Comparison of ENCODE assay signal across 17 cellular contexts in genomic region chr18:55430026-55430425, GRCh38.
DNase-seq lines count a peak whose midpoint lies in the region; ATAC-seq and TF ChIP-seq lines count a peak whose summit lies in the region.
"Had no signal": no experiment of that assay in that cellular context is flagged by ENCODE, and none has a peak within 500 bp of the region (broad histone marks: within the 10 kb centered on the region; RNA-seq: fewer than 3 reads in every experiment).

No MANE protein-coding gene starts in this region.

- no peak overlapping the region for H3K9ac ChIP-seq in neural cell (ENCODE audit: low read length)

- H3K9me3 Mint-ChIP-seq in stimulated activated naive CD8-positive, alpha-beta T cell treated with anti-CD3 and anti-CD28 coated beads, Interleukin-15, amount 100 ng/mL, for 72 hours = peaks cover 0 to 5% of the 10 kb centered on the region in 2 donors

- H3K9me2 ChIP-seq in neural cell (ENCODE audit: insufficient read depth, low read length) = no peaks in the 10 kb centered on the region

- CTCF ChIA-PET in HEK293 (lab: Yijun Ruan, JAX) = interaction anchor here (8.8 kb wide), 1 partner anchor 14 kb away, joined by 51 read pairs; no protein-coding TSS in a partner anchor

- POLR2A ChIA-PET in HEK293 (lab: Yijun Ruan, JAX) = no interaction called here

- peaks cover 8% of the 10 kb centered on the region for H3K79me2 ChIP-seq in neural cell (replicated peaks; ENCODE audit: insufficient read depth, low read length)

- no peak overlapping the region for H3K4me3 ChIP-seq in HEK293 (ENCODE audit: low read depth, low read length)
- no peak overlapping the region for H3K4me3 ChIP-seq in dorsolateral prefrontal cortex
- H3K4me3 ChIP-seq in neural cell (ENCODE audit: low read length) = no peak overlapping the region
- H3K4me3 ChIP-seq: SK-N-MC had no signal

- H3F3A ChIP-seq in neural cell (ENCODE audit: insufficient read depth, low read length, poor library complexity, severe bottlenecking) = no peaks in the 10 kb centered on the region

- no peaks in the 10 kb centered on the region for H3K4me1 ChIP-seq in HEK293 (ENCODE audit: control insufficient read depth, insufficient read depth, low read length)

- intact Hi-C loops in dorsolateral prefrontal cortex (cut with DNase I) = no loop called here

- H3K27ac ChIP-seq in HEK293 (ENCODE audit: extremely low read depth, low read depth, low read length) = no peak overlapping the region
- H3K27ac ChIP-seq in dorsolateral prefrontal cortex = peak overlapping the region in 42 of 59 donors; percentile 1 to 80 (median 36)
- H3K27ac ChIP-seq in neural cell (ENCODE audit: low read length) = no peak overlapping the region
- H3K27ac ChIP-seq: SK-N-MC had no signal

- H2AFZ ChIP-seq in neural cell (ENCODE audit: low read depth, low read length) = no peak overlapping the region

- no peak overlapping the region for H3K4me3 Mint-ChIP-seq in stimulated activated naive CD8-positive, alpha-beta T cell treated with anti-CD3 and anti-CD28 coated beads, Interleukin-15, amount 100 ng/mL, for 72 hours
- H3K4me3 Mint-ChIP-seq: CD14-positive monocyte had no signal

- H3K27me3 Mint-ChIP-seq in stimulated activated naive CD8-positive, alpha-beta T cell treated with anti-CD3 and anti-CD28 coated beads, Interleukin-15, amount 100 ng/mL, for 72 hours = no peaks in the 10 kb centered on the region

- H4K20me1 ChIP-seq in neural cell (ENCODE audit: insufficient read depth) = no peaks in the 10 kb centered on the region

- TF ChIP-seq CTCF in HEK293 (tag by site-specific recombination; IDR thresholded peaks at IDR 0.05) (no peak), dorsolateral prefrontal cortex (IDR thresholded peaks at IDR 0.05 in 54 of 56, conservative IDR thresholded peaks at IDR 0.05 in 2 of 56; ENCODE audit: low read depth in 1 of 56, partially characterized antibody in 56 of 56) (no peak), neural cell (IDR thresholded peaks at IDR 0.05; ENCODE audit: poor library complexity, severe bottlenecking) (no peak)

- H3K4me1 Mint-ChIP-seq in stimulated activated naive CD8-positive, alpha-beta T cell treated with anti-CD3 and anti-CD28 coated beads, Interleukin-15, amount 100 ng/mL, for 72 hours = no peaks in the 10 kb centered on the region
- H3K4me1 Mint-ChIP-seq: CD14-positive monocyte had no signal

- no peak for TF ChIP-seq EP300 in neural cell (conservative IDR thresholded peaks at IDR 0.05; ENCODE audit: poor library complexity, severe bottlenecking)

- no peak overlapping the region for H3K4me2 ChIP-seq in neural cell (ENCODE audit: low read length)

- no peak for ATAC-seq in stimulated activated naive CD8-positive, alpha-beta T cell treated with anti-CD3 and anti-CD28 coated beads, Interleukin-15, amount 100 ng/mL, for 72 hours
- ATAC-seq: HepG2, Panc1 had no signal

- no peaks in the 10 kb centered on the region for H3K27me3 ChIP-seq in dorsolateral prefrontal cortex
- no peaks in the 10 kb centered on the region for H3K27me3 ChIP-seq in neural cell (ENCODE audit: insufficient read depth, low read depth, low read length)

- H3K36me3 ChIP-seq in HEK293 (ENCODE audit: control insufficient read depth in 2 of 2, insufficient read depth in 1 of 2, low read length in 2 of 2) = no peaks in the 10 kb centered on the region
- no peaks in the 10 kb centered on the region for H3K36me3 ChIP-seq in neural cell (ENCODE audit: insufficient read depth, low read length)

- H3K9me3 ChIP-seq in HEK293 (ENCODE audit: control insufficient read depth, insufficient read depth, low read depth, low read length) = no peaks in the 10 kb centered on the region
- H3K9me3 ChIP-seq in neural cell (ENCODE audit: low read length) = no peaks in the 10 kb centered on the region

- H3K27ac Mint-ChIP-seq in stimulated activated naive CD8-positive, alpha-beta T cell treated with anti-CD3 and anti-CD28 coated beads, Interleukin-15, amount 100 ng/mL, for 72 hours = no peak overlapping the region
- H3K27ac Mint-ChIP-seq: CD14-positive monocyte had no signal

- DNase-seq in SK-N-DZ (ENCODE audit: low spot score) (peak; percentile 70), dorsolateral prefrontal cortex (no peak), DMS153 treated with DMSO at 0.1 percent for 48 hours (lab: John Stamatoyannopoulos, UW; ENCODE audit: unreplicated experiment) (no peak), OCI-M2 (lab: John Stamatoyannopoulos, UW; ENCODE audit: unreplicated experiment) (no peak)
- no peak for DNase-seq in stimulated activated naive CD8-positive, alpha-beta T cell treated with anti-CD3 and anti-CD28 coated beads, Interleukin-15, amount 100 ng/mL, for 72 hours
- DNase-seq: AML-193, DMS153, MM.1S, NCI-H1105 treated with DMSO at 0.1 percent for 48 hours, NCI-H187 treated with DMSO at 0.1 percent for 48 hours, NCI-H446 had no signal

- TF ChIP-seq RAD21 in neural cell (conservative IDR thresholded peaks at IDR 0.05) = no peak

TF ChIP-seq in HEK293, 187 proteins besides CTCF, POLR2A, EP300 and RAD21 (continues in another document):
- no peak for TF ChIP-seq ZNF776 (tag by site-specific recombination; IDR thresholded peaks at IDR 0.05; ENCODE audit: borderline replicate concordance)
- TF ChIP-seq, protein P1, sequence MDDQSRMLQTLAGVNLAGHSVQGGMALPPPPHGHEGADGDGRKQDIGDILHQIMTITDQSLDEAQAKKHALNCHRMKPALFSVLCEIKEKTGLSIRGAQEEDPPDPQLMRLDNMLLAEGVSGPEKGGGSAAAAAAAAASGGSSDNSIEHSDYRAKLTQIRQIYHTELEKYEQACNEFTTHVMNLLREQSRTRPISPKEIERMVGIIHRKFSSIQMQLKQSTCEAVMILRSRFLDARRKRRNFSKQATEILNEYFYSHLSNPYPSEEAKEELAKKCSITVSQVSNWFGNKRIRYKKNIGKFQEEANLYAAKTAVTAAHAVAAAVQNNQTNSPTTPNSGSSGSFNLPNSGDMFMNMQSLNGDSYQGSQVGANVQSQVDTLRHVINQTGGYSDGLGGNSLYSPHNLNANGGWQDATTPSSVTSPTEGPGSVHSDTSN (CRISPR knock-in tag; IDR thresholded peaks at IDR 0.05) = no peak

TF ChIP-seq in neural cell, 6 proteins besides CTCF, POLR2A, EP300 and RAD21:
- TF ChIP-seq EZH2 (IDR thresholded peaks at IDR 0.05; ENCODE audit: borderline replicate concordance, insufficient read depth, low read length, poor library complexity, severe bottlenecking) (no peak), SMC3 (conservative IDR thresholded peaks at IDR 0.05; ENCODE audit: poor library complexity) (no peak), REST (IDR thresholded peaks at IDR 0.05; ENCODE audit: borderline replicate concordance) (peak; percentile 23)

Comparison
In these comparisons a context has a peak if more than half of its experiments do, and no peak if none do; other contexts are left out.
1. H3K27ac ChIP-seq: peak in dorsolateral prefrontal cortex (42 of 59); none in HEK293 (single experiment) and neural cell (single experiment).